18 cellular contexts compared by ENCODE assay signal in genomic region chr11:38476808-38477565, GRCh38.
A peak's percentile ranks its signal among the peaks of the same experiment; 100 is the strongest.
DNase-seq lines count a peak whose midpoint lies in the region; ATAC-seq and TF ChIP-seq lines count a peak whose summit lies in the region.
"Had no signal": no experiment of that assay in that cellular context is flagged by ENCODE, and none has a peak within 500 bp of the region (broad histone marks: within the 10 kb centered on the region; RNA-seq: fewer than 3 reads in every experiment).

No MANE protein-coding gene starts in this region.

- DNase-seq in M059J (ENCODE audit: low read depth): peak; percentile 81
- peak; percentile 0 for DNase-seq in amniotic epithelial cell (ENCODE audit: low read depth)
- DNase-seq in epithelial cell of prostate (ENCODE audit: low read depth, low spot score): no peak
- DNase-seq in NCI-H526 (lab: John Stamatoyannopoulos, UW): no peak
- DNase-seq in left colon: no peak
- DNase-seq in NCI-H82 (lab: John Stamatoyannopoulos, UW): no peak
- DNase-seq in uterus: no peak
- DNase-seq: ACHN; C1 segment of cervical spinal cord; CD8-positive, alpha-beta memory T cell; DMS79; NCI-H1105; NCI-H1694 treated with DMSO at 0.1 percent for 48 hours; NCI-H510A; NCI-H774 had no signal

- H3K27ac ChIP-seq in epithelial cell of prostate (peak overlapping the region; percentile 2), uterus (no peak overlapping the region)
- H3K27ac ChIP-seq: PC-9, RWPE1 had no signal

- H3K4me3 ChIP-seq in uterus: no peak overlapping the region
- H3K4me3 ChIP-seq: HAP-1, PC-9 had no signal

- intact Hi-C loops in left colon (cut with DNase I, micrococcal nuclease): no loop called here
- intact Hi-C loops in uterus (cut with DNase I; ENCODE audit: low total_unique reads): no loop called here

- no peaks in the 10 kb centered on the region for H3K4me1 ChIP-seq in uterus
- H3K4me1 ChIP-seq: HAP-1 had no signal

- no peak for TF ChIP-seq POLR2A in uterus (IDR thresholded peaks at IDR 0.05)

- no peaks in the 10 kb centered on the region for H3K9me3 ChIP-seq in uterus
- H3K9me3 ChIP-seq: HAP-1 had no signal

- no peak for ATAC-seq in left colon

- no peaks in the 10 kb centered on the region for H3K36me3 ChIP-seq in uterus
- H3K36me3 ChIP-seq: HAP-1 had no signal

- TF ChIP-seq CTCF in uterus (IDR thresholded peaks at IDR 0.05): no peak

- H3K27me3 ChIP-seq in uterus: no peaks in the 10 kb centered on the region

Comparison
In these comparisons a context has a peak if more than half of its experiments do, and no peak if none do; other contexts are left out.
1. DNase-seq: peak in M059J (single experiment) and amniotic epithelial cell (single experiment); none in epithelial cell of prostate (single experiment), NCI-H526 (0 of 2), left colon (0 of 2), NCI-H82 (single experiment) and uterus (0 of 2).